In the genomic region with DNA sequence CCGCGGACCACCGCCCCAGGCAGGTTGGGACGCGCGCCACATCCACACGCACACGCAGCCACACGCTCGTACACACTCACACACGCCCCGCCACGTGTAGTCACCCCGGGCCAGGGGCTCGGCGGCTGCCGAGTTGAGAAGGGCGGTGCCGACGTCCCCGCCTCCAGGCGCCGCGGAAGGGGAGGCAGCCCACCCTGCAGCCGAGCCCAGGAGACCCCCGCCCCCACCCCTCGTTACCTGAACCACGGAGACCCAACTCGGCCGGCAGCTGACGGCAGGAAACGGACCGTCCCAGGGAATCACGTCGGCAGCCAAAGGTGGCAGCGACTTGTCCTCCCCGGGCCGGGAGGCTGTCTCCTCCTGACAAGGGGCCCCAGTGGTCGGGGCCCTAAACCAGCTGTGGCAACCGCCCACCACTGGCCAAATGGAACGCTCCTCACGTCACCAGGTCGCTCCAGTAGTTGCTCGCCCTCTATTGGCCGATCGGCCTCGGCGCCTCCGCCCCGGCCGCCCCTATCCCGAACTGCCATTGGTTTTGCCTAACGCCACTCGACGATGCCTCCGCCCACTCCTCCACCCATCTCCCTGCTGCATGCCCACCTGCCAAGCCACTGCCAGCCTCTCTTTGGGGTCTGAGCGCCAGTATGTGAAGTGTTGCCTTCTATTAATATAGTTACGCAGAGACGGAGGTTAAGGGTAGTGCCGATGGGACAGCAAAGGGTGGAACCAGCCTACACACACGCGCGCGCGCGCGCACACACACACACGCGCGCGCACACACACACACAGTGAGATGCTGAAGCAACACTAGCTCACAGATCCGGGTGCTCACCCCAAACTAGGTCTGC, we compare ENCODE assay signal across 1 cellular context.
A peak's percentile ranks its signal among the peaks of the same experiment; 100 is the strongest.
TF ChIP-seq lines count a peak whose summit lies in the region.

Gene ZDHHC9 (minus strand): TSS at position 428 of the 848 bp plus-strand sequence. CDS start 1,941 bp downstream, outside the sequence.

TF ChIP-seq in HEK293, 187 proteins besides CTCF, POLR2A, EP300 and RAD21 (continued from another document and continues in another):
- TF ChIP-seq, protein P1, sequence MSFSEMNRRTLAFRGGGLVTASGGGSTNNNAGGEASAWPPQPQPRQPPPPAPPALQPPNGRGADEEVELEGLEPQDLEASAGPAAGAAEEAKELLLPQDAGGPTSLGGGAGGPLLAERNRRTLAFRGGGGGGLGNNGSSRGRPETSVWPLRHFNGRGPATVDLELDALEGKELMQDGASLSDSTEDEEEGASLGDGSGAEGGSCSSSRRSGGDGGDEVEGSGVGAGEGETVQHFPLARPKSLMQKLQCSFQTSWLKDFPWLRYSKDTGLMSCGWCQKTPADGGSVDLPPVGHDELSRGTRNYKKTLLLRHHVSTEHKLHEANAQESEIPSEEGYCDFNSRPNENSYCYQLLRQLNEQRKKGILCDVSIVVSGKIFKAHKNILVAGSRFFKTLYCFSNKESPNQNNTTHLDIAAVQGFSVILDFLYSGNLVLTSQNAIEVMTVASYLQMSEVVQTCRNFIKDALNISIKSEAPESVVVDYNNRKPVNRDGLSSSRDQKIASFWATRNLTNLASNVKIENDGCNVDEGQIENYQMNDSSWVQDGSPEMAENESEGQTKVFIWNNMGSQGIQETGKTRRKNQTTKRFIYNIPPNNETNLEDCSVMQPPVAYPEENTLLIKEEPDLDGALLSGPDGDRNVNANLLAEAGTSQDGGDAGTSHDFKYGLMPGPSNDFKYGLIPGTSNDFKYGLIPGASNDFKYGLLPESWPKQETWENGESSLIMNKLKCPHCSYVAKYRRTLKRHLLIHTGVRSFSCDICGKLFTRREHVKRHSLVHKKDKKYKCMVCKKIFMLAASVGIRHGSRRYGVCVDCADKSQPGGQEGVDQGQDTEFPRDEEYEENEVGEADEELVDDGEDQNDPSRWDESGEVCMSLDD (tag by site-specific recombination; IDR thresholded peaks at IDR 0.05), result 0 out of 2 replicates have a peak, but pooled peaks have one; percentile 21
- TF ChIP-seq ZNF112 (tag by site-specific recombination; IDR thresholded peaks at IDR 0.05) (no peak), ZNF544 (tag by site-specific recombination; IDR thresholded peaks at IDR 0.05) (no peak), ZNF473 (tag by site-specific recombination; IDR thresholded peaks at IDR 0.05) (no peak), OVOL3 (tag by site-specific recombination; IDR thresholded peaks at IDR 0.05) (no peak), ZNF580 (tag by site-specific recombination; IDR thresholded peaks at IDR 0.05) (no peak), ZNF670 (tag by site-specific recombination; IDR thresholded peaks at IDR 0.05; ENCODE audit: low read depth) (no peak), ZNF701 (tag by site-specific recombination; IDR thresholded peaks at IDR 0.05) (no peak), SETDB1 (IDR thresholded peaks at IDR 0.05; ENCODE audit: insufficient read length, low read length) (no peak), ZNF248 (tag by site-specific recombination; IDR thresholded peaks at IDR 0.05) (no peak), TRIM28 (IDR thresholded peaks at IDR 0.05; ENCODE audit: borderline replicate concordance, low read length) (no peak), ZNF555 (tag by site-specific recombination; conservative IDR thresholded peaks at IDR 0.05) (no peak), ZFHX2 (tag by site-specific recombination; conservative IDR thresholded peaks at IDR 0.05) (peak; percentile 89), ZNF211 (tag by site-specific recombination; IDR thresholded peaks at IDR 0.05; ENCODE audit: low read depth) (no peak), ZNF510 (tag by site-specific recombination; IDR thresholded peaks at IDR 0.05; ENCODE audit: insufficient replicate concordance) (no peak), ZSCAN18 (tag by site-specific recombination; IDR thresholded peaks at IDR 0.05) (no peak), REPIN1 (tag by site-specific recombination; IDR thresholded peaks at IDR 0.05; ENCODE audit: low read depth) (no peak), ZNF645 (tag by site-specific recombination; IDR thresholded peaks at IDR 0.05) (no peak), ZEB2 (tag by site-specific recombination; IDR thresholded peaks at IDR 0.05) (no peak), ZSCAN5A (tag by site-specific recombination; IDR thresholded peaks at IDR 0.05) (peak; percentile 66; the same call in 1 of the 2 replicates), ZNF549 (tag by site-specific recombination; IDR thresholded peaks at IDR 0.05) (no peak), ZNF561 (tag by site-specific recombination; IDR thresholded peaks at IDR 0.05; ENCODE audit: borderline replicate concordance) (no peak; the same call in 1 of the 2 replicates), KLF16 (tag by site-specific recombination; IDR thresholded peaks at IDR 0.05) (peak; percentile 86), ZNF501 (tag by site-specific recombination; IDR thresholded peaks at IDR 0.05) (no peak), MEIS1 (CRISPR knock-in tag; IDR thresholded peaks at IDR 0.05; ENCODE audit: borderline replicate concordance) (peak; percentile 16; the same call in 1 of the 2 replicates), KLF8 (tag by site-specific recombination; IDR thresholded peaks at IDR 0.05) (peak; percentile 91), ZNF2 (tag by site-specific recombination; IDR thresholded peaks at IDR 0.05) (no peak), ZNF37A (tag by site-specific recombination; IDR thresholded peaks at IDR 0.05) (no peak), SP7 (tag by site-specific recombination; IDR thresholded peaks at IDR 0.05) (peak; percentile 65; the same call in 1 of the 2 replicates), ZIC2 (tag by site-specific recombination; IDR thresholded peaks at IDR 0.05) (0 out of 2 replicates have a peak, but pooled peaks have one; percentile 9), YY2 (tag by site-specific recombination; IDR thresholded peaks at IDR 0.05) (no peak), ZSCAN4 (tag by site-specific recombination; IDR thresholded peaks at IDR 0.05) (peak; percentile 93), SP2 (tag by site-specific recombination; IDR thresholded peaks at IDR 0.05) (peak; percentile 95), ZBTB17 (tag by site-specific recombination; IDR thresholded peaks at IDR 0.05) (no peak; the same call in 1 of the 2 replicates), HOXA7 (CRISPR knock-in tag; IDR thresholded peaks at IDR 0.05; ENCODE audit: borderline replicate concordance) (no peak)
- TF ChIP-seq, protein P2, sequence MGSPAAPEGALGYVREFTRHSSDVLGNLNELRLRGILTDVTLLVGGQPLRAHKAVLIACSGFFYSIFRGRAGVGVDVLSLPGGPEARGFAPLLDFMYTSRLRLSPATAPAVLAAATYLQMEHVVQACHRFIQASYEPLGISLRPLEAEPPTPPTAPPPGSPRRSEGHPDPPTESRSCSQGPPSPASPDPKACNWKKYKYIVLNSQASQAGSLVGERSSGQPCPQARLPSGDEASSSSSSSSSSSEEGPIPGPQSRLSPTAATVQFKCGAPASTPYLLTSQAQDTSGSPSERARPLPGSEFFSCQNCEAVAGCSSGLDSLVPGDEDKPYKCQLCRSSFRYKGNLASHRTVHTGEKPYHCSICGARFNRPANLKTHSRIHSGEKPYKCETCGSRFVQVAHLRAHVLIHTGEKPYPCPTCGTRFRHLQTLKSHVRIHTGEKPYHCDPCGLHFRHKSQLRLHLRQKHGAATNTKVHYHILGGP (tag by site-specific recombination; IDR thresholded peaks at IDR 0.05), result no peak
- TF ChIP-seq, protein P3, sequence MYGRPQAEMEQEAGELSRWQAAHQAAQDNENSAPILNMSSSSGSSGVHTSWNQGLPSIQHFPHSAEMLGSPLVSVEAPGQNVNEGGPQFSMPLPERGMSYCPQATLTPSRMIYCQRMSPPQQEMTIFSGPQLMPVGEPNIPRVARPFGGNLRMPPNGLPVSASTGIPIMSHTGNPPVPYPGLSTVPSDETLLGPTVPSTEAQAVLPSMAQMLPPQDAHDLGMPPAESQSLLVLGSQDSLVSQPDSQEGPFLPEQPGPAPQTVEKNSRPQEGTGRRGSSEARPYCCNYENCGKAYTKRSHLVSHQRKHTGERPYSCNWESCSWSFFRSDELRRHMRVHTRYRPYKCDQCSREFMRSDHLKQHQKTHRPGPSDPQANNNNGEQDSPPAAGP (tag by site-specific recombination; IDR thresholded peaks at IDR 0.05), result peak; percentile 45; the same call in 1 of the 2 replicates
- TF ChIP-seq, protein P4, sequence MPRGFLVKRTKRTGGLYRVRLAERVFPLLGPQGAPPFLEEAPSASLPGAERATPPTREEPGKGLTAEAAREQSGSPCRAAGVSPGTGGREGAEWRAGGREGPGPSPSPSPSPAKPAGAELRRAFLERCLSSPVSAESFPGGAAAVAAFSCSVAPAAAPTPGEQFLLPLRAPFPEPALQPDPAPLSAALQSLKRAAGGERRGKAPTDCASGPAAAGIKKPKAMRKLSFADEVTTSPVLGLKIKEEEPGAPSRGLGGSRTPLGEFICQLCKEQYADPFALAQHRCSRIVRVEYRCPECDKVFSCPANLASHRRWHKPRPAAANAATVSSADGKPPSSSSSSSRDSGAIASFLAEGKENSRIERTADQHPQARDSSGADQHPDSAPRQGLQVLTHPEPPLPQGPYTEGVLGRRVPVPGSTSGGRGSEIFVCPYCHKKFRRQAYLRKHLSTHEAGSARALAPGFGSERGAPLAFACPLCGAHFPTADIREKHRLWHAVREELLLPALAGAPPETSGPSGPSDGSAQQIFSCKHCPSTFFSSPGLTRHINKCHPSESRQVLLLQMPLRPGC (tag by site-specific recombination; IDR thresholded peaks at IDR 0.05), result no peak
- TF ChIP-seq, protein P5, sequence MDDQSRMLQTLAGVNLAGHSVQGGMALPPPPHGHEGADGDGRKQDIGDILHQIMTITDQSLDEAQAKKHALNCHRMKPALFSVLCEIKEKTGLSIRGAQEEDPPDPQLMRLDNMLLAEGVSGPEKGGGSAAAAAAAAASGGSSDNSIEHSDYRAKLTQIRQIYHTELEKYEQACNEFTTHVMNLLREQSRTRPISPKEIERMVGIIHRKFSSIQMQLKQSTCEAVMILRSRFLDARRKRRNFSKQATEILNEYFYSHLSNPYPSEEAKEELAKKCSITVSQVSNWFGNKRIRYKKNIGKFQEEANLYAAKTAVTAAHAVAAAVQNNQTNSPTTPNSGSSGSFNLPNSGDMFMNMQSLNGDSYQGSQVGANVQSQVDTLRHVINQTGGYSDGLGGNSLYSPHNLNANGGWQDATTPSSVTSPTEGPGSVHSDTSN (CRISPR knock-in tag; IDR thresholded peaks at IDR 0.05), result no peak
- TF ChIP-seq, protein P6, sequence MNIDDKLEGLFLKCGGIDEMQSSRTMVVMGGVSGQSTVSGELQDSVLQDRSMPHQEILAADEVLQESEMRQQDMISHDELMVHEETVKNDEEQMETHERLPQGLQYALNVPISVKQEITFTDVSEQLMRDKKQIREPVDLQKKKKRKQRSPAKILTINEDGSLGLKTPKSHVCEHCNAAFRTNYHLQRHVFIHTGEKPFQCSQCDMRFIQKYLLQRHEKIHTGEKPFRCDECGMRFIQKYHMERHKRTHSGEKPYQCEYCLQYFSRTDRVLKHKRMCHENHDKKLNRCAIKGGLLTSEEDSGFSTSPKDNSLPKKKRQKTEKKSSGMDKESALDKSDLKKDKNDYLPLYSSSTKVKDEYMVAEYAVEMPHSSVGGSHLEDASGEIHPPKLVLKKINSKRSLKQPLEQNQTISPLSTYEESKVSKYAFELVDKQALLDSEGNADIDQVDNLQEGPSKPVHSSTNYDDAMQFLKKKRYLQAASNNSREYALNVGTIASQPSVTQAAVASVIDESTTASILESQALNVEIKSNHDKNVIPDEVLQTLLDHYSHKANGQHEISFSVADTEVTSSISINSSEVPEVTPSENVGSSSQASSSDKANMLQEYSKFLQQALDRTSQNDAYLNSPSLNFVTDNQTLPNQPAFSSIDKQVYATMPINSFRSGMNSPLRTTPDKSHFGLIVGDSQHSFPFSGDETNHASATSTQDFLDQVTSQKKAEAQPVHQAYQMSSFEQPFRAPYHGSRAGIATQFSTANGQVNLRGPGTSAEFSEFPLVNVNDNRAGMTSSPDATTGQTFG (tag by site-specific recombination; IDR thresholded peaks at IDR 0.05; ENCODE audit: borderline replicate concordance), result no peak
